Comparison of ENCODE assay signal across 1 cellular context in genomic region chr5:65722575-65723424, GRCh38.
TF ChIP-seq lines count a peak whose summit lies in the region.

No MANE protein-coding gene starts in this region.

TF ChIP-seq in HEK293, 187 proteins besides CTCF, POLR2A, EP300 and RAD21 (continued from another document):
- TF ChIP-seq, protein P1, sequence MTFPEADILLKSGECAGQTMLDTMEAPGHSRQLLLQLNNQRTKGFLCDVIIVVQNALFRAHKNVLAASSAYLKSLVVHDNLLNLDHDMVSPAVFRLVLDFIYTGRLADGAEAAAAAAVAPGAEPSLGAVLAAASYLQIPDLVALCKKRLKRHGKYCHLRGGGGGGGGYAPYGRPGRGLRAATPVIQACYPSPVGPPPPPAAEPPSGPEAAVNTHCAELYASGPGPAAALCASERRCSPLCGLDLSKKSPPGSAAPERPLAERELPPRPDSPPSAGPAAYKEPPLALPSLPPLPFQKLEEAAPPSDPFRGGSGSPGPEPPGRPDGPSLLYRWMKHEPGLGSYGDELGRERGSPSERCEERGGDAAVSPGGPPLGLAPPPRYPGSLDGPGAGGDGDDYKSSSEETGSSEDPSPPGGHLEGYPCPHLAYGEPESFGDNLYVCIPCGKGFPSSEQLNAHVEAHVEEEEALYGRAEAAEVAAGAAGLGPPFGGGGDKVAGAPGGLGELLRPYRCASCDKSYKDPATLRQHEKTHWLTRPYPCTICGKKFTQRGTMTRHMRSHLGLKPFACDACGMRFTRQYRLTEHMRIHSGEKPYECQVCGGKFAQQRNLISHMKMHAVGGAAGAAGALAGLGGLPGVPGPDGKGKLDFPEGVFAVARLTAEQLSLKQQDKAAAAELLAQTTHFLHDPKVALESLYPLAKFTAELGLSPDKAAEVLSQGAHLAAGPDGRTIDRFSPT (tag by site-specific recombination; IDR thresholded peaks at IDR 0.05): no peak
- TF ChIP-seq ZBTB20 (tag by site-specific recombination; IDR thresholded peaks at IDR 0.05) (peak; percentile 25; the same call in 1 of the 2 replicates), OSR2 (tag by site-specific recombination; IDR thresholded peaks at IDR 0.05) (peak; percentile 81)
- TF ChIP-seq, protein P2, sequence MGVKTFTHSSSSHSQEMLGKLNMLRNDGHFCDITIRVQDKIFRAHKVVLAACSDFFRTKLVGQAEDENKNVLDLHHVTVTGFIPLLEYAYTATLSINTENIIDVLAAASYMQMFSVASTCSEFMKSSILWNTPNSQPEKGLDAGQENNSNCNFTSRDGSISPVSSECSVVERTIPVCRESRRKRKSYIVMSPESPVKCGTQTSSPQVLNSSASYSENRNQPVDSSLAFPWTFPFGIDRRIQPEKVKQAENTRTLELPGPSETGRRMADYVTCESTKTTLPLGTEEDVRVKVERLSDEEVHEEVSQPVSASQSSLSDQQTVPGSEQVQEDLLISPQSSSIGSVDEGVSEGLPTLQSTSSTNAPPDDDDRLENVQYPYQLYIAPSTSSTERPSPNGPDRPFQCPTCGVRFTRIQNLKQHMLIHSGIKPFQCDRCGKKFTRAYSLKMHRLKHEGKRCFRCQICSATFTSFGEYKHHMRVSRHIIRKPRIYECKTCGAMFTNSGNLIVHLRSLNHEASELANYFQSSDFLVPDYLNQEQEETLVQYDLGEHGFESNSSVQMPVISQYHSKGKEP (tag by site-specific recombination; IDR thresholded peaks at IDR 0.05): no peak
